23 cellular contexts compared by ENCODE assay signal in genomic region chr22:28279888-28280287, GRCh38.
"Had no signal": no experiment of that assay in that cellular context is flagged by ENCODE, and none has a peak within 500 bp of the region (broad histone marks: within the 10 kb centered on the region; RNA-seq: fewer than 3 reads in every experiment).

No MANE protein-coding gene starts in this region.

- H3K9me3 ChIP-seq: gastroesophageal sphincter, heart right ventricle, left ventricle myocardium inferior, uterus had no signal

- DNase-seq: activated B cell treated with CpG ODN at 0.5 μM for 24 hours; activated CD4-positive, alpha-beta T cell treated with anti-CD3 and anti-CD28 coated beads for 36 hours; activated CD4-positive, alpha-beta T cell treated with anti-CD3 and anti-CD28 coated beads, Interleukin-2, amount 50 U/mL, for 4 hours; activated CD8-positive, alpha-beta memory T cell treated with anti-CD3 and anti-CD28 coated beads for 24 hours; activated CD8-positive, alpha-beta memory T cell treated with anti-CD3 and anti-CD28 coated beads, Interleukin-2, amount 50 U/mL, for 4 hours; activated naive CD4-positive, alpha-beta T cell; activated T-cell treated with anti-CD3 and anti-CD28 coated beads, Interleukin-2, amount 50 U/mL, for 24 hours; central memory CD4-positive, alpha-beta T cell; effector memory CD4-positive, alpha-beta T cell; heart right ventricle; left ventricle myocardium inferior; naive thymus-derived CD8-positive, alpha-beta T cell; small intestine; stimulated activated CD4-positive, alpha-beta T cell treated with anti-CD3 and anti-CD28 coated beads, Interleukin-15, amount 100 ng/mL, for 24 hours; T-helper 9 cell; trophoblast cell; uterus had no signal

- H3K4me2 ChIP-seq: neural progenitor cell had no signal

- H3K4me1 ChIP-seq: gastroesophageal sphincter, neural progenitor cell, uterus had no signal

- H3K36me3 ChIP-seq: gastroesophageal sphincter, heart right ventricle, left ventricle myocardium inferior, neural progenitor cell, uterus had no signal

- ATAC-seq: activated CD4-positive, alpha-beta T cell treated with anti-CD3 and anti-CD28 coated beads for 36 hours; activated T-helper 17 cell treated with anti-CD3 and anti-CD28 coated beads, Interleukin-2, amount 50 U/mL, for 72 hours; esophagus mucosa; gastroesophageal sphincter; heart right ventricle; naive thymus-derived CD8-positive, alpha-beta T cell; sciatic nerve; stimulated activated memory B cell treated with anti-CD40 and anti-IgM and Interleukin-4, amounts not matched to agents 10 μg/mL and 1 μg/mL and 100 μg/mL, for 72 hours had no signal

- H3K27me3 ChIP-seq: gastroesophageal sphincter, heart right ventricle, neural progenitor cell, uterus had no signal

- H2AFZ ChIP-seq: neural progenitor cell had no signal

- H3K9ac ChIP-seq: neural progenitor cell had no signal

- H3K4me3 ChIP-seq: gastroesophageal sphincter, heart right ventricle, left ventricle myocardium inferior, neural progenitor cell, uterus had no signal

- H3K27ac ChIP-seq: gastroesophageal sphincter, heart right ventricle, left ventricle myocardium inferior, neural progenitor cell, uterus had no signal
